17 cellular contexts compared by ENCODE assay signal in the genomic region with DNA sequence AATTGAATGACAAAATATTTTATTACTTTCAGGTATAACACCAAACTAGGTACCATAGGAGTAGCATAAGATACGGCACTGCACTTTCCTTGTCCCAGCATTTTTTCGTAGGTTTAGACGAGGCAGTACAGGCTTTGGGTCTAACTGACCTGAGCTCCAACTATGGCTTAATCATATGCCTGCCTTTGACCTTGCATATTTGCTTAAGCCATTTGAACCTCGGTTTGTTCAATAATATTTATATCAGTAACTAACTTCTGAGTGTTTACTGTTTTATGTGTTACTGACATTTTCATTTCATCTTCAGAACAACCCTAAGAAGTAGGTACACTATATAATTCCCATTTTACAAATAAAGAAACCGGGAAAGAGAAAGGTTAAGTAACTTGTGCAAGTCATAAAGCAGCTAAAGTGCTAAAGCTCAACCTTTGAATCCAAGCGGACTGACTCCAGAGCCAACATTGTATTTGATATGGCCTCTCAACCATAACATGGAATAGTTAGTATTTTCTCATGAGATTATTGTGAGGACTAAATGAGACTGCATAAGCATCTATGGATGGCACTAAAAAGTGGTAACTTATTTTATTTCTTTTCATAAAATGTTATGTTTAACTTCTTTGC.
DNase-seq lines count a peak whose midpoint lies in the region; ATAC-seq, FAIRE-seq and TF ChIP-seq lines count a peak whose summit lies in the region.
"Had no signal": no experiment of that assay in that cellular context is flagged by ENCODE, and none has a peak within 500 bp of the region (broad histone marks: within the 10 kb centered on the region; RNA-seq: fewer than 3 reads in every experiment).

No MANE protein-coding gene starts in this region.

- H2AFZ ChIP-seq in astrocyte (ENCODE audit: low read depth, low read length), result no peak overlapping the region

- DNase-seq in astrocyte (ENCODE audit: low read depth), result no peak
- no peak for DNase-seq in left lobe of liver (ENCODE audit: low spot score)
- no peak for DNase-seq in mucosa of descending colon
- DNase-seq in D721Med (ENCODE audit: insufficient read length, low spot score), result no peak
- no peak for DNase-seq in islet precursor cell
- no peak for DNase-seq in effector memory CD8-positive, alpha-beta T cell
- DNase-seq: ACHN; BE2C; C1 segment of cervical spinal cord; CD4-positive, CD25-positive, alpha-beta regulatory T cell; CD8-positive, alpha-beta memory T cell; COR-L47; GDM1; GOT3; H9 had no signal

- intact Hi-C loops in mucosa of descending colon (cut with DNase I, micrococcal nuclease), result no loop called here

- peaks cover 10% of the 10 kb centered on the region for H3K36me3 Mint-ChIP-seq in astrocyte (ENCODE audit: low read depth, unreplicated experiment)
- H3K36me3 Mint-ChIP-seq in effector memory CD8-positive, alpha-beta T cell (ENCODE audit: insufficient read depth), result peaks cover 13% of the 10 kb centered on the region

- no peaks in the 10 kb centered on the region for H3K4me1 ChIP-seq in astrocyte (ENCODE audit: insufficient read depth, low read length)
- no peaks in the 10 kb centered on the region for H3K4me1 ChIP-seq in mucosa of descending colon (ENCODE audit: low read depth)
- H3K4me1 ChIP-seq: BE2C had no signal

- H3K4me3 Mint-ChIP-seq in astrocyte (ENCODE audit: unreplicated experiment), result no peak overlapping the region
- H3K4me3 Mint-ChIP-seq in effector memory CD8-positive, alpha-beta T cell, result no peak overlapping the region
- H3K4me3 Mint-ChIP-seq: CD4-positive, CD25-positive, alpha-beta regulatory T cell; CD8-positive, alpha-beta memory T cell; H9 had no signal

- peak; percentile 26 for FAIRE-seq in astrocyte (lab: Jason Lieb, UNC)
- no peak for FAIRE-seq in D721Med (lab: Jason Lieb, UNC)
- FAIRE-seq: GM12892, GM18507 had no signal

- peaks cover 15% of the 10 kb centered on the region for H3K36me3 ChIP-seq in astrocyte (ENCODE audit: insufficient read depth, low read length)
- H3K36me3 ChIP-seq in mucosa of descending colon (ENCODE audit: low read depth), result no peaks in the 10 kb centered on the region
- H3K36me3 ChIP-seq: BE2C had no signal

- no peaks in the 10 kb centered on the region for H3K9me3 Mint-ChIP-seq in astrocyte (ENCODE audit: unreplicated experiment)
- H3K9me3 Mint-ChIP-seq in effector memory CD8-positive, alpha-beta T cell, result no peaks in the 10 kb centered on the region
- H3K9me3 Mint-ChIP-seq: CD8-positive, alpha-beta memory T cell; H9 had no signal

- no peaks in the 10 kb centered on the region for H4K20me1 ChIP-seq in astrocyte (ENCODE audit: insufficient read depth, low read length)

- no peaks in the 10 kb centered on the region for H3K4me1 Mint-ChIP-seq in astrocyte (ENCODE audit: low read depth, unreplicated experiment)
- H3K4me1 Mint-ChIP-seq in effector memory CD8-positive, alpha-beta T cell (ENCODE audit: low read depth in 2 of 2), result peaks cover 0 to 2% of the 10 kb centered on the region in 2 donors
- H3K4me1 Mint-ChIP-seq: H9 had no signal

- no peaks in the 10 kb centered on the region for H3K9me3 ChIP-seq in astrocyte (ENCODE audit: insufficient read depth, low read depth, low read length)
- no peaks in the 10 kb centered on the region for H3K9me3 ChIP-seq in mucosa of descending colon
- H3K9me3 ChIP-seq: BE2C had no signal

- H3K4me3 ChIP-seq in astrocyte (ENCODE audit: insufficient read depth, low read depth, low read length) (no peak overlapping the region), mucosa of descending colon (no peak overlapping the region)

- H3K9ac ChIP-seq in astrocyte (ENCODE audit: low read length), result no peak overlapping the region

- no peak overlapping the region for H3K27ac Mint-ChIP-seq in astrocyte (ENCODE audit: unreplicated experiment)
- no peak overlapping the region for H3K27ac Mint-ChIP-seq in effector memory CD8-positive, alpha-beta T cell
- H3K27ac Mint-ChIP-seq: CD4-positive, CD25-positive, alpha-beta regulatory T cell; CD8-positive, alpha-beta memory T cell; H9 had no signal

- TF ChIP-seq CTCF in astrocyte (IDR thresholded peaks at IDR 0.05; ENCODE audit: insufficient read depth, low read depth, low read length) (no peak), mucosa of descending colon (IDR thresholded peaks at IDR 0.05) (no peak), D721Med (IDR thresholded peaks at IDR 0.05; ENCODE audit: insufficient read depth, missing control alignments) (no peak)

- ATAC-seq in left lobe of liver (peak; percentile 85), mucosa of descending colon (peak; percentile 67)
- ATAC-seq in effector memory CD8-positive, alpha-beta T cell (replicated peaks), result no peak

- H3K4me2 ChIP-seq in astrocyte (ENCODE audit: low read length), result no peak overlapping the region

- no peaks in the 10 kb centered on the region for H3K27me3 ChIP-seq in astrocyte (ENCODE audit: insufficient read depth, low read length)
- H3K27me3 ChIP-seq: BE2C had no signal

- no peaks in the 10 kb centered on the region for H3K27me3 Mint-ChIP-seq in astrocyte (ENCODE audit: low read depth, unreplicated experiment)
- no peaks in the 10 kb centered on the region for H3K27me3 Mint-ChIP-seq in effector memory CD8-positive, alpha-beta T cell
- H3K27me3 Mint-ChIP-seq: CD4-positive, CD25-positive, alpha-beta regulatory T cell; CD8-positive, alpha-beta memory T cell had no signal

- H3K27ac ChIP-seq in astrocyte (ENCODE audit: low read depth, low read length), result no peak overlapping the region

- H3K79me2 ChIP-seq in astrocyte (ENCODE audit: insufficient read depth, low read length), result no peaks in the 10 kb centered on the region
